Comparison of ENCODE assay signal across 17 cellular contexts in genomic region chr9:124014355-124015026, GRCh38. TPM values are rescaled to one million over a fixed set of nuclear protein-coding genes. Genes with fewer than 3 reads are reported as not detected.
DNase-seq lines count a peak whose midpoint lies in the region; ATAC-seq and TF ChIP-seq lines count a peak whose summit lies in the region.
"Had no signal": no experiment of that assay in that cellular context is flagged by ENCODE, and none has a peak within 500 bp of the region (broad histone marks: within the 10 kb centered on the region; RNA-seq: fewer than 3 reads in every experiment).

No MANE protein-coding gene starts in this region.

- peaks cover 26% of the 10 kb centered on the region for H3K4me1 ChIP-seq in colonic mucosa

- POLR2A ChIA-PET in activated B cell treated with CpG ODN at 0.5 μM for 24 hours (lab: Charles Lee) = interaction anchor here (0.7 kb wide), 1 partner anchor 330 kb away, joined by 3 read pairs; no protein-coding TSS in a partner anchor

- no peak overlapping the region for H3K9ac ChIP-seq in colonic mucosa (ENCODE audit: low read depth in 2 of 2, low read length in 2 of 2)
- H3K9ac ChIP-seq: GM23248 had no signal

- peaks cover 97% of the 10 kb centered on the region for H3K27me3 Mint-ChIP-seq in activated naive CD4-positive, alpha-beta T cell treated with anti-CD3 and anti-CD28 coated beads, Interleukin-2, amount 10 ng/mL, durations not matched to agents 7 days and 5 days
- H3K27me3 Mint-ChIP-seq in activated naive CD4-positive, alpha-beta T cell treated with anti-CD3 and anti-CD28 coated beads for 36 hours (ENCODE audit: low read depth) = peaks cover 69% of the 10 kb centered on the region
- H3K27me3 Mint-ChIP-seq in activated B cell treated with CpG ODN at 0.5 μM for 24 hours (peaks cover 52% of the 10 kb centered on the region), naive B cell (peaks cover 46 to 69% (median 55%) of the 10 kb centered on the region in 3 donors)
- H3K27me3 Mint-ChIP-seq in stimulated activated naive B cell treated with anti-CD40 and anti-IgM and Interleukin-4, amounts not matched to agents 10 μg/mL and 1 μg/mL and 100 μg/mL, for 72 hours = peaks cover 56 to 79% of the 10 kb centered on the region in 2 donors

- no peak overlapping the region for H3K4me3 Mint-ChIP-seq in activated naive CD4-positive, alpha-beta T cell treated with anti-CD3 and anti-CD28 coated beads, Interleukin-2, amount 10 ng/mL, durations not matched to agents 7 days and 5 days
- H3K4me3 Mint-ChIP-seq in activated naive CD4-positive, alpha-beta T cell treated with anti-CD3 and anti-CD28 coated beads for 36 hours = no peak overlapping the region
- no peak overlapping the region for H3K4me3 Mint-ChIP-seq in activated B cell treated with CpG ODN at 0.5 μM for 24 hours
- H3K4me3 Mint-ChIP-seq in naive B cell = peak overlapping the region in 7 of 8 donors; percentile 22 to 87 (median 66)
- H3K4me3 Mint-ChIP-seq in stimulated activated naive B cell treated with anti-CD40 and anti-IgM and Interleukin-4, amounts not matched to agents 10 μg/mL and 1 μg/mL and 100 μg/mL, for 72 hours = no peak overlapping the region
- H3K4me3 Mint-ChIP-seq: HFFc6 had no signal

- H3K9me3 ChIP-seq in colonic mucosa = no peaks in the 10 kb centered on the region

- no peak overlapping the region for H3K27ac ChIP-seq in colonic mucosa
- H3K27ac ChIP-seq: GM23248 had no signal

- TF ChIP-seq CTCF in activated B cell treated with CpG ODN at 0.5 μM for 24 hours (IDR thresholded peaks at IDR 0.05) = no peak
- TF ChIP-seq CTCF in colonic mucosa (IDR thresholded peaks at IDR 0.05) = no peak

- ATAC-seq in activated B cell treated with CpG ODN at 0.5 μM for 24 hours (ENCODE audit: low read depth) (no peak), naive B cell (ENCODE audit: low read depth in 2 of 2) (no peak), HG02678 (IDR thresholded peaks at IDR 0.05; ENCODE audit: unreplicated experiment) (no peak)
- no peak for ATAC-seq in stimulated activated naive B cell treated with anti-CD40 and anti-IgM and Interleukin-4, amounts not matched to agents 10 μg/mL and 1 μg/mL and 100 μg/mL, for 72 hours (replicated peaks)

- peaks cover 10% of the 10 kb centered on the region for H3K36me3 Mint-ChIP-seq in activated naive CD4-positive, alpha-beta T cell treated with anti-CD3 and anti-CD28 coated beads, Interleukin-2, amount 10 ng/mL, durations not matched to agents 7 days and 5 days
- H3K36me3 Mint-ChIP-seq in activated naive CD4-positive, alpha-beta T cell treated with anti-CD3 and anti-CD28 coated beads for 36 hours (ENCODE audit: low read depth) = no peaks in the 10 kb centered on the region
- H3K36me3 Mint-ChIP-seq in activated B cell treated with CpG ODN at 0.5 μM for 24 hours (ENCODE audit: low read depth) = no peaks in the 10 kb centered on the region
- H3K36me3 Mint-ChIP-seq in naive B cell = peaks cover 5 to 8% of the 10 kb centered on the region in 2 donors
- peaks cover 13 to 17% of the 10 kb centered on the region in 2 donors for H3K36me3 Mint-ChIP-seq in stimulated activated naive B cell treated with anti-CD40 and anti-IgM and Interleukin-4, amounts not matched to agents 10 μg/mL and 1 μg/mL and 100 μg/mL, for 72 hours
- H3K36me3 Mint-ChIP-seq: CD4-positive, CD25-positive, alpha-beta regulatory T cell had no signal

- peaks cover 2% of the 10 kb centered on the region for H3K9me3 Mint-ChIP-seq in activated naive CD4-positive, alpha-beta T cell treated with anti-CD3 and anti-CD28 coated beads, Interleukin-2, amount 10 ng/mL, durations not matched to agents 7 days and 5 days
- H3K9me3 Mint-ChIP-seq in activated naive CD4-positive, alpha-beta T cell treated with anti-CD3 and anti-CD28 coated beads for 36 hours = no peaks in the 10 kb centered on the region
- H3K9me3 Mint-ChIP-seq in activated B cell treated with CpG ODN at 0.5 μM for 24 hours (peaks cover 6% of the 10 kb centered on the region), naive B cell (peaks cover 0 to 23% (median 15%) of the 10 kb centered on the region in 7 donors)
- peaks cover 0 to 2% of the 10 kb centered on the region in 2 donors for H3K9me3 Mint-ChIP-seq in stimulated activated naive B cell treated with anti-CD40 and anti-IgM and Interleukin-4, amounts not matched to agents 10 μg/mL and 1 μg/mL and 100 μg/mL, for 72 hours

- H3K27me3 ChIP-seq in colonic mucosa = peaks cover 98% of the 10 kb centered on the region

- DNase-seq in activated naive CD4-positive, alpha-beta T cell treated with anti-CD3 and anti-CD28 coated beads, Interleukin-2, amount 10 ng/mL, durations not matched to agents 7 days and 5 days = no peak
- no peak for DNase-seq in activated naive CD4-positive, alpha-beta T cell treated with anti-CD3 and anti-CD28 coated beads for 36 hours
- no peak for DNase-seq in activated B cell treated with CpG ODN at 0.5 μM for 24 hours
- no peak for DNase-seq in naive B cell
- DNase-seq in stimulated activated naive B cell treated with anti-CD40 and anti-IgM and Interleukin-4, amounts not matched to agents 10 μg/mL and 1 μg/mL and 100 μg/mL, for 72 hours = no peak
- no peak for DNase-seq in activated gamma-delta T cell (lab: John Stamatoyannopoulos, UW)
- DNase-seq in colonic mucosa = no peak
- DNase-seq: AML-193; Calu3; CD4-positive, CD25-positive, alpha-beta regulatory T cell; GM23248; HFFc6; KG1; NCI-H1105 treated with DMSO at 0.1 percent for 48 hours; NCI-H187; NCI-H446 had no signal

- H3K4me1 Mint-ChIP-seq in activated naive CD4-positive, alpha-beta T cell treated with anti-CD3 and anti-CD28 coated beads, Interleukin-2, amount 10 ng/mL, durations not matched to agents 7 days and 5 days = peaks cover 23% of the 10 kb centered on the region
- H3K4me1 Mint-ChIP-seq in activated naive CD4-positive, alpha-beta T cell treated with anti-CD3 and anti-CD28 coated beads for 36 hours (ENCODE audit: low read depth) = peaks cover 45% of the 10 kb centered on the region
- peaks cover 44% of the 10 kb centered on the region for H3K4me1 Mint-ChIP-seq in activated B cell treated with CpG ODN at 0.5 μM for 24 hours
- H3K4me1 Mint-ChIP-seq in naive B cell = peaks cover 31 to 58% (median 46%) of the 10 kb centered on the region in 3 donors
- H3K4me1 Mint-ChIP-seq in stimulated activated naive B cell treated with anti-CD40 and anti-IgM and Interleukin-4, amounts not matched to agents 10 μg/mL and 1 μg/mL and 100 μg/mL, for 72 hours = peaks cover 43 to 72% of the 10 kb centered on the region in 2 donors

- H3K4me3 ChIP-seq in colonic mucosa = no peak overlapping the region
- H3K4me3 ChIP-seq: GM23248 had no signal

- intact Hi-C loops in activated naive CD4-positive, alpha-beta T cell treated with anti-CD3 and anti-CD28 coated beads for 36 hours (cut with micrococcal nuclease) = no loop called here
- intact Hi-C loops in activated B cell treated with CpG ODN at 0.5 μM for 24 hours (cut with micrococcal nuclease) = no loop called here
- intact Hi-C loops in colonic mucosa (cut with DNase I) = no loop called here

- H3K36me3 ChIP-seq in colonic mucosa = no peaks in the 10 kb centered on the region

- H3K27ac Mint-ChIP-seq in activated naive CD4-positive, alpha-beta T cell treated with anti-CD3 and anti-CD28 coated beads, Interleukin-2, amount 10 ng/mL, durations not matched to agents 7 days and 5 days = peak overlapping the region; percentile 50
- H3K27ac Mint-ChIP-seq in activated naive CD4-positive, alpha-beta T cell treated with anti-CD3 and anti-CD28 coated beads for 36 hours = no peak overlapping the region
- H3K27ac Mint-ChIP-seq in activated B cell treated with CpG ODN at 0.5 μM for 24 hours (peak overlapping the region; percentile 15), naive B cell (peak overlapping the region in 3 of 6 donors; percentile 16 to 71 (median 69))
- H3K27ac Mint-ChIP-seq in stimulated activated naive B cell treated with anti-CD40 and anti-IgM and Interleukin-4, amounts not matched to agents 10 μg/mL and 1 μg/mL and 100 μg/mL, for 72 hours = peak overlapping the region; percentile 37
- H3K27ac Mint-ChIP-seq: CD4-positive, CD25-positive, alpha-beta regulatory T cell; HFFc6 had no signal

- CTCF ChIA-PET in activated naive CD4-positive, alpha-beta T cell treated with anti-CD3 and anti-CD28 coated beads, Interleukin-2, amount 10 ng/mL, durations not matched to agents 7 days and 5 days (lab: Charles Lee) = interaction anchor here (0.9 kb wide), 1 partner anchor 310 kb away, joined by 3 read pairs; no protein-coding TSS in a partner anchor
- CTCF ChIA-PET in activated naive CD4-positive, alpha-beta T cell treated with anti-CD3 and anti-CD28 coated beads for 36 hours (lab: Charles Lee) = no interaction called here
- CTCF ChIA-PET in activated B cell treated with CpG ODN at 0.5 μM for 24 hours (lab: Charles Lee) = interaction anchor here (1.3 kb wide), 1 partner anchor 11 kb away, joined by 3 read pairs; no protein-coding TSS in a partner anchor

RNA-seq across cellular contexts. Expression of gene LHX2, which starts 2.9 kb away (rescaled TPM):
- not detected for total RNA-seq in activated naive CD4-positive, alpha-beta T cell treated with anti-CD3 and anti-CD28 coated beads for 36 hours
- total RNA-seq in activated B cell treated with CpG ODN at 0.5 μM for 24 hours = not detected in 2 replicates
- polyA plus RNA-seq in naive B cell (ENCODE audit: low read depth in 6 of 6) = under 1 TPM in 1 of 6 donors, not detected in 5; 0.27 TPM
- total RNA-seq in colonic mucosa = under 1 TPM in 1 of 2 donors, not detected in 1; 0.10 TPM
- total RNA-seq: Calu3; CD4-positive, CD25-positive, alpha-beta regulatory T cell; GM23248; HFFc6 had no signal
- polyA plus RNA-seq: CD4-positive, CD25-positive, alpha-beta regulatory T cell; GM23248 had no signal

Comparison
In these comparisons a context has a peak if more than half of its experiments do, and no peak if none do; other contexts are left out.
1. H3K4me3 Mint-ChIP-seq: peak in naive B cell (7 of 8); none in activated naive CD4-positive, alpha-beta T cell treated with anti-CD3 and anti-CD28 coated beads, Interleukin-2, amount 10 ng/mL, durations not matched to agents 7 days and 5 days (single experiment), activated naive CD4-positive, alpha-beta T cell treated with anti-CD3 and anti-CD28 coated beads for 36 hours (single experiment), activated B cell treated with CpG ODN at 0.5 μM for 24 hours (single experiment) and stimulated activated naive B cell treated with anti-CD40 and anti-IgM and Interleukin-4, amounts not matched to agents 10 μg/mL and 1 μg/mL and 100 μg/mL, for 72 hours (0 of 2).